In genomic region chr3:158802399-158803023, GRCh38 we compare ENCODE assay signal across 8 cellular contexts. TPM values are rescaled to one million over a fixed set of nuclear protein-coding genes. Genes with fewer than 3 reads are reported as not detected.
DNase-seq lines count a peak whose midpoint lies in the region; ATAC-seq and TF ChIP-seq lines count a peak whose summit lies in the region.

No MANE protein-coding gene starts in this region.

- in situ Hi-C loops in ACHN (cut with HindIII; ENCODE audit: low pct_ligation_motif_present, low pct_unique_long_range_greater_than_20kb, low sequenced_read_pairs) = no loop called here

- TF ChIP-seq POLR2A in GM18505 (IDR thresholded peaks at IDR 0.05; ENCODE audit: borderline replicate concordance, extremely low read depth, insufficient read depth, insufficient read length) = no peak

- peak; percentile 35 for DNase-seq in ACHN
- DNase-seq in caudate nucleus (lab: John Stamatoyannopoulos, UW) = peak in 5 of 61 donors; percentile 12 to 52 (median 34)
- no peak for DNase-seq in OCI-M2 (lab: John Stamatoyannopoulos, UW; ENCODE audit: unreplicated experiment)

- H3K4me1 ChIP-seq in OCI-LY3 (ENCODE audit: low read length) (peaks cover 14% of the 10 kb centered on the region), liver (ENCODE audit: control insufficient read depth in 4 of 4, insufficient read depth in 4 of 4, low read length in 3 of 4) (peaks cover 2 to 20% (median 18%) of the 10 kb centered on the region in 4 donors), thymus (ENCODE audit: control insufficient read depth, insufficient read depth, low read length) (peaks cover 7% of the 10 kb centered on the region)

- H3K27ac ChIP-seq in OCI-LY3 (ENCODE audit: low read length) = no peak overlapping the region
- H3K27ac ChIP-seq in caudate nucleus (ENCODE audit: low read depth, low read length) = peak overlapping the region; percentile 88
- H3K27ac ChIP-seq in liver (ENCODE audit: low read depth in 1 of 2, low read length in 2 of 2) = peak overlapping the region; percentile 51 to 80
- H3K27ac ChIP-seq in thymus (ENCODE audit: low read depth) = peak overlapping the region; percentile 89

- peak overlapping the region; percentile 81 for H3K4me2 ChIP-seq in OCI-LY3 (ENCODE audit: low read length)

- H3K27me3 ChIP-seq in OCI-LY3 (ENCODE audit: low read depth, low read length) = no peaks in the 10 kb centered on the region
- no peaks in the 10 kb centered on the region for H3K27me3 ChIP-seq in liver (ENCODE audit: control insufficient read depth in 4 of 4, insufficient read depth in 4 of 4, low read length in 3 of 4)
- H3K27me3 ChIP-seq in thymus (ENCODE audit: control insufficient read depth, insufficient read depth) = no peaks in the 10 kb centered on the region

- H3K4me3 ChIP-seq in OCI-LY3 (ENCODE audit: low read length) = peak overlapping the region; percentile 92
- H3K4me3 ChIP-seq in liver (ENCODE audit: low read depth in 1 of 3, low read length in 3 of 3) = peak overlapping the region; percentile 81 to 88 (median 87)
- H3K4me3 ChIP-seq in thymus (ENCODE audit: low read length) = peak overlapping the region; percentile 93

- H3K9me3 ChIP-seq in OCI-LY3 (ENCODE audit: insufficient read depth, low read length) = no peaks in the 10 kb centered on the region
- no peaks in the 10 kb centered on the region for H3K9me3 ChIP-seq in liver (ENCODE audit: control insufficient read depth in 4 of 4, low read length in 3 of 4)
- H3K9me3 ChIP-seq in thymus (ENCODE audit: control insufficient read depth) = peaks cover 1% of the 10 kb centered on the region

- H4K20me1 ChIP-seq in OCI-LY3 (ENCODE audit: insufficient read depth, low read length) = no peaks in the 10 kb centered on the region

- H3K9ac ChIP-seq in OCI-LY3 (ENCODE audit: low read length) = peak overlapping the region; percentile 49
- peak overlapping the region; percentile 34 to 74 for H3K9ac ChIP-seq in liver (ENCODE audit: low read depth in 1 of 2, low read length in 2 of 2)

- H2AFZ ChIP-seq in OCI-LY3 (ENCODE audit: low read depth, low read length) = peak overlapping the region; percentile 76

- H3K36me3 ChIP-seq in OCI-LY3 (replicated peaks; ENCODE audit: low read depth, low read length) = peaks cover 3% of the 10 kb centered on the region
- H3K36me3 ChIP-seq in liver (ENCODE audit: control insufficient read depth in 4 of 4, insufficient read depth in 3 of 4, low read depth in 1 of 4, low read length in 3 of 4) = peaks cover 0 to 4% (median 1%) of the 10 kb centered on the region in 4 donors
- peaks cover 4% of the 10 kb centered on the region for H3K36me3 ChIP-seq in thymus (ENCODE audit: control insufficient read depth, insufficient read depth)

- no peak for TF ChIP-seq RAD21 in liver (IDR thresholded peaks at IDR 0.05)

- ATAC-seq in GM18505 (IDR thresholded peaks at IDR 0.05; ENCODE audit: unreplicated experiment) (peak; percentile 28), HG02938 (IDR thresholded peaks at IDR 0.05; ENCODE audit: unreplicated experiment) (peak; percentile 49)

- 18% methylated on average over 23 of the region's 23 CpGs for WGBS in liver
- 17% methylated on average over 23 of the region's 23 CpGs for WGBS in thymus

- H3K79me2 ChIP-seq in OCI-LY3 (ENCODE audit: low read length) = peaks cover 14% of the 10 kb centered on the region

- TF ChIP-seq CTCF in OCI-LY3 (IDR thresholded peaks at IDR 0.05; ENCODE audit: low read depth, low read length) = no peak
- no peak for TF ChIP-seq CTCF in liver (IDR thresholded peaks at IDR 0.05; ENCODE audit: low read depth, low read length, missing input control)

TF ChIP-seq in liver, 16 proteins besides CTCF, POLR2A, EP300 and RAD21:
- TF ChIP-seq SP1 (IDR thresholded peaks at IDR 0.05) = no peak
- TF ChIP-seq, protein P1, sequence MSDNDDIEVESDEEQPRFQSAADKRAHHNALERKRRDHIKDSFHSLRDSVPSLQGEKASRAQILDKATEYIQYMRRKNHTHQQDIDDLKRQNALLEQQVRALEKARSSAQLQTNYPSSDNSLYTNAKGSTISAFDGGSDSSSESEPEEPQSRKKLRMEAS (IDR thresholded peaks at IDR 0.05) = no peak
- no peak for TF ChIP-seq HNF4A (conservative IDR thresholded peaks at IDR 0.05)
- TF ChIP-seq RXRA (IDR thresholded peaks at IDR 0.05) = no peak
- TF ChIP-seq GABPA (IDR thresholded peaks at IDR 0.05 in 1 of 2, conservative IDR thresholded peaks at IDR 0.05 in 1 of 2) = no peak
- no peak for TF ChIP-seq NR2F2 (IDR thresholded peaks at IDR 0.05)
- no peak for TF ChIP-seq YY1 (IDR thresholded peaks at IDR 0.05)
- TF ChIP-seq JUND (IDR thresholded peaks at IDR 0.05) = no peak
- no peak for TF ChIP-seq ATF3 (IDR thresholded peaks at IDR 0.05)
- TF ChIP-seq TAF1 (conservative IDR thresholded peaks at IDR 0.05) = no peak
- no peak for TF ChIP-seq EGR1 (IDR thresholded peaks at IDR 0.05; ENCODE audit: low read depth in 2 of 2)
- no peak for TF ChIP-seq FOXA2 (IDR thresholded peaks at IDR 0.05)

RNA-seq across cellular contexts. Expression of gene MFSD1, which starts 0.7 kb away (rescaled TPM):
- total RNA-seq in liver = 10 to 100 TPM; 74.1 to 84.7 TPM
- 10 to 100 TPM; 30.4 to 46.5 TPM for polyA plus RNA-seq in liver
- polyA plus RNA-seq in thymus = 61.4 TPM
